In the genomic region with DNA sequence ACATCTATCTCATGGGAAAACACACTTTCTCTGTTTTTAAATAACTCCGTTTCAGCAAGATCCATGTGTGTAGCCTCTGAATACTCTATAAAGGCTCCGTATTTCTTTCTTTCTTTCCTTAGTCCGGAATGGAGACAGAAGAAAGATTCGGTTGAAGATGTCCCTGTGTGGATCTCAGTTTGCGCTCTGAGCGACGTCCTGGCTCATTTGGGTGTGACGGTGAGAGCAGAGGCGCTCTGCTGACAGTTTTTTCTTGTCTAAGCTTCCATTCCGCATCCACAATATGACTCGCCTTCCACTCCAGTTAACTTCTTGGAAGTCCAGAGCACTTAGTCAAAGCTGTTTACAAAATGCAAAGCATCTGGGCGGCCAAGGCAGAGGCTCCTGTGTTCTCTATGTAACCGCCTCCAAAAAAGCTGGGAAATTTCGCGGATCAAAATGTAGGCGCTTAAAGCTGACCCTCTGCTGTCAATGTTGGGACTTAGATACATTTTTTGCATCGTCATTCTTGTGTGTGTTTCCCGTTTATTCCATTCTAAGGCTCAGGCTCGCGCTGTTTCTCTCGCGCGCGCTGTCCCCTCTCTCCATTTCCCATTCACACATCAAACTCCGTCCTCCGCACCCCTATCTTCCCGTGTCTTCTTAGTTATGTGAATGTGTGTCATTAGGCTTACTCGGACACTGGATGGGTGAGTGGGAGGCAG, we compare ENCODE assay signal across 8 cellular contexts. TPM values are rescaled to one million over a fixed set of nuclear protein-coding genes. Genes with fewer than 3 reads are reported as not detected.
A peak's percentile ranks its signal among the peaks of the same experiment; 100 is the strongest.
DNase-seq lines count a peak whose midpoint lies in the region; ATAC-seq and TF ChIP-seq lines count a peak whose summit lies in the region.

No MANE protein-coding gene starts in this region.

- no peak overlapping the region for H3K4me3 Mint-ChIP-seq in Caco-2 (ENCODE audit: unreplicated experiment)

- H3K9me3 ChIP-seq in iPS-15b (ENCODE audit: control insufficient read depth, insufficient read depth, low read length) (no peaks in the 10 kb centered on the region), gastrocnemius medialis (no peaks in the 10 kb centered on the region), Caco-2 (0 out of 2 replicates have a peak, but pooled peaks cover 5% of the 10 kb centered on the region)

- CTCF ChIA-PET in Caco-2 (lab: Charles Lee): interaction anchor here (0.6 to 1.0 kb wide), 2 partner anchors 233 to 1422 kb away, joined by 3 read pairs; no protein-coding TSS in a partner anchor

- ATAC-seq in gastrocnemius medialis: peak in 1 of 2 donors; percentile 14
- ATAC-seq in HG03108 (IDR thresholded peaks at IDR 0.05; ENCODE audit: unreplicated experiment): no peak
- ATAC-seq in HG02973 (IDR thresholded peaks at IDR 0.05; ENCODE audit: unreplicated experiment): no peak

- peaks cover 24% of the 10 kb centered on the region for H3K4me1 Mint-ChIP-seq in Caco-2 (ENCODE audit: low read depth, unreplicated experiment)

- in situ Hi-C loops in gastrocnemius medialis (cut with MboI; ENCODE audit: low sequenced_read_pairs in 4 of 4): no loop called here

- intact Hi-C loops in gastrocnemius medialis (cut with DNase I; ENCODE audit: low total_unique reads) (loop anchor here (2.0 kb wide), 1 partner anchor 114 kb away; no protein-coding TSS in a partner anchor), Caco-2 (cut with micrococcal nuclease; ENCODE audit: unreplicated experiment) (loop anchor here (1.0 to 2.0 kb wide), 4 partner anchors 114 to 333 kb away; no protein-coding TSS in a partner anchor)

- H3K4me1 ChIP-seq in iPS-15b (ENCODE audit: control insufficient read depth, insufficient read depth, low read length) (peaks cover 6% of the 10 kb centered on the region), gastrocnemius medialis (peaks cover 0 to 4% of the 10 kb centered on the region in 2 donors), Caco-2 (peaks cover 8% of the 10 kb centered on the region)

- no peaks in the 10 kb centered on the region for H3K27me3 Mint-ChIP-seq in Caco-2 (ENCODE audit: insufficient read depth, unreplicated experiment)

- no peaks in the 10 kb centered on the region for H3K36me3 Mint-ChIP-seq in Caco-2 (ENCODE audit: insufficient read depth, unreplicated experiment)

- TF ChIP-seq CTCF in gastrocnemius medialis (IDR thresholded peaks at IDR 0.05 in 4 of 5, conservative IDR thresholded peaks at IDR 0.05 in 1 of 5) (peak in 1 of 5 experiments; percentile 5), Caco-2 (IDR thresholded peaks at IDR 0.05; ENCODE audit: insufficient read depth in 1 of 2, low read depth in 1 of 2, low read length in 1 of 2, severe bottlenecking in 1 of 2, unreplicated experiment in 1 of 2) (no peak)

- peaks cover 9% of the 10 kb centered on the region for H3K9me3 Mint-ChIP-seq in Caco-2 (ENCODE audit: unreplicated experiment)

- H3K9ac ChIP-seq in iPS-15b (ENCODE audit: low read depth, low read length): no peak overlapping the region

- POLR2A ChIA-PET in Caco-2 (lab: Charles Lee): no interaction called here

- H3K4me3 ChIP-seq in H7 (ENCODE audit: insufficient read depth, low read depth, low read length) (peak overlapping the region; percentile 76), iPS-15b (ENCODE audit: low read depth, low read length) (peak overlapping the region; percentile 75), gastrocnemius medialis (peak overlapping the region; percentile 73 to 79 (median 74)), Caco-2 (ENCODE audit: low read depth, low read length) (no peak overlapping the region)

- no TSS peak for BruUV-seq in Caco-2 (replicated peaks; lab: Mats Ljungman, UMichigan)

- H3K27ac ChIP-seq in gastrocnemius medialis: peak overlapping the region; percentile 60 to 91 (median 67)

- H3K36me3 ChIP-seq in H7 (replicated peaks; ENCODE audit: control insufficient read depth, insufficient read depth, low read length) (no peaks in the 10 kb centered on the region), iPS-15b (ENCODE audit: control insufficient read depth, insufficient read depth, low read length) (no peaks in the 10 kb centered on the region), gastrocnemius medialis (no peaks in the 10 kb centered on the region), Caco-2 (ENCODE audit: control insufficient read depth, insufficient read depth, low read length) (no peaks in the 10 kb centered on the region)

- H3K27me3 ChIP-seq in H7 (ENCODE audit: control insufficient read depth, insufficient read depth, low read length) (peaks cover 53% of the 10 kb centered on the region), iPS-15b (ENCODE audit: control insufficient read depth, insufficient read depth, low read length) (peaks cover 47% of the 10 kb centered on the region), gastrocnemius medialis (peaks cover 0 to 2% (median 0%) of the 10 kb centered on the region in 3 donors), Caco-2 (replicated peaks; ENCODE audit: control insufficient read depth, insufficient read depth, low read length) (no peaks in the 10 kb centered on the region)

- no peak overlapping the region for H3K27ac Mint-ChIP-seq in Caco-2 (ENCODE audit: unreplicated experiment)

- DNase-seq in H7 (peak; percentile 19), astrocyte of the hippocampus (ENCODE audit: low read depth, low spot score) (peak; percentile 81), gastrocnemius medialis (peak in 1 of 2 donors; percentile 7), NCI-H2029 treated with DMSO at 0.1 percent for 48 hours (lab: John Stamatoyannopoulos, UW) (no peak), Caco-2 (no peak)

- TF ChIP-seq POLR2A in gastrocnemius medialis (IDR thresholded peaks at IDR 0.05): no peak

RNA-seq across cellular contexts. Expression of a gene that starts 0.9 kb away (rescaled TPM):
- total RNA-seq in H7 (2014; rRNA removed; shearing (Covaris generic)): 8.6 and 10.8 TPM in 2 replicates
- total RNA-seq in gastrocnemius medialis (1 to 10 TPM; 2.2 to 7.1 (median 5.4) TPM), Caco-2 (2022) (0.07 and 0.43 TPM in 2 replicates)

Comparison
In these comparisons a context has a peak if more than half of its experiments do, and no peak if none do; other contexts are left out.
1. DNase-seq: peak in H7 (single experiment) and astrocyte of the hippocampus (single experiment); none in NCI-H2029 treated with DMSO at 0.1 percent for 48 hours (single experiment) and Caco-2 (0 of 2).